16 cellular contexts compared by ENCODE assay signal in the genomic region with DNA sequence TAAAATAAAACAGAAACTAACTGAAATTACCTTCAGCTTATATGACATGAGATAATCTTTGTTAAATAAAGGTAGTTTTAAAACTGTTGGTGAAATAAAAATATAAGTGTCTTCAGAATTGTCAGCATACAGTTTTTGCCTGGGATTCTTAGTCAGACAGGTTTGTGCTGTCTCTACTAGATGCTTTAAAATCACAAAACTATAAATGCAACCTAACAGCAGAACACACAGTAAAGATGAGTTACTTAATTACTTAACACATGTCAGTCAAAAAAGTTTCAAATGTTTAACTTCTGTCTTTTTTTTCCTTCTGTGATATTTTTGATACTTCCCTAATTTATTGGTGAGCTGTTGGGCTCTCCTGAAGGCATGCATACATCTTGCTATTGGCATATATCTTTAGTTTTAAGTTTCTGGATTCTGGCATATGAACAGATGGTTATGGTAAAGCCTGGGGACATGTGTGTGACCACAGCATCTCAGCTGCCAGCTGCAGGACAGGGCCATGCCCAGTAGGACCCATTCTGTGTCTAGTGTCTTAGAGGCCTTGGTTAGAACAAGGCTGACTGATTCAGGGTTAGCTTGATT.
DNase-seq lines count a peak whose midpoint lies in the region; TF ChIP-seq lines count a peak whose summit lies in the region.
"Had no signal": no experiment of that assay in that cellular context is flagged by ENCODE, and none has a peak within 500 bp of the region (broad histone marks: within the 10 kb centered on the region; RNA-seq: fewer than 3 reads in every experiment).

No MANE protein-coding gene starts in this region.

- DNase-seq in NCI-H748 (lab: John Stamatoyannopoulos, UW; ENCODE audit: unreplicated experiment) (peak; percentile 25), NCI-H748 treated with DMSO at 0.1 percent for 48 hours (lab: John Stamatoyannopoulos, UW) (no peak), MV-4-11 (lab: John Stamatoyannopoulos, UW) (peak; percentile 13), RKO (ENCODE audit: low spot score) (peak; percentile 8), dorsolateral prefrontal cortex (no peak)
- no peak for DNase-seq in stimulated activated CD4-positive, alpha-beta T cell treated with anti-CD3 and anti-CD28 coated beads, Interleukin-2, amount 100 ng/mL, for 24 hours
- DNase-seq: Caco-2; CD4-positive, CD25-positive, alpha-beta regulatory T cell; CD8-positive, alpha-beta T cell; DMS153; DND-41; GOT3 had no signal

- H3K4me1 ChIP-seq in HEK293 (ENCODE audit: control insufficient read depth, insufficient read depth, low read length) = no peaks in the 10 kb centered on the region
- H3K4me1 ChIP-seq: BLaER1, Caco-2, HAP-1 had no signal

- intact Hi-C loops in dorsolateral prefrontal cortex (cut with DNase I) = no loop called here

- POLR2A ChIA-PET in HEK293 (lab: Yijun Ruan, JAX) = no interaction called here

- no peak overlapping the region for H3K27ac ChIP-seq in HEK293 (ENCODE audit: extremely low read depth, low read depth, low read length)
- H3K27ac ChIP-seq in dorsolateral prefrontal cortex = no peak overlapping the region
- H3K27ac ChIP-seq: BLaER1, C4-2B had no signal

- CTCF ChIA-PET in HEK293 (lab: Yijun Ruan, JAX) = interaction anchor here (0.9 to 1.0 kb wide), 2 partner anchors 12 to 14 kb away, joined by 3 read pairs; no protein-coding TSS in a partner anchor

- no peaks in the 10 kb centered on the region for H3K27me3 ChIP-seq in dorsolateral prefrontal cortex
- H3K27me3 ChIP-seq: BLaER1 had no signal

- TF ChIP-seq CTCF in HEK293 (tag by site-specific recombination; IDR thresholded peaks at IDR 0.05) (no peak), dorsolateral prefrontal cortex (IDR thresholded peaks at IDR 0.05 in 54 of 56, conservative IDR thresholded peaks at IDR 0.05 in 2 of 56; ENCODE audit: low read depth in 1 of 56, partially characterized antibody in 56 of 56) (no peak)

- H3K9me3 ChIP-seq in HEK293 (ENCODE audit: control insufficient read depth, insufficient read depth, low read depth, low read length) = no peaks in the 10 kb centered on the region

- no peak overlapping the region for H3K4me3 ChIP-seq in HEK293 (ENCODE audit: low read depth, low read length)
- no peak overlapping the region for H3K4me3 ChIP-seq in dorsolateral prefrontal cortex
- H3K4me3 ChIP-seq: BLaER1, HAP-1 had no signal

- H3K36me3 ChIP-seq in HEK293 (ENCODE audit: control insufficient read depth in 2 of 2, insufficient read depth in 1 of 2, low read length in 2 of 2) = no peaks in the 10 kb centered on the region
- H3K36me3 ChIP-seq: BLaER1, HAP-1 had no signal

TF ChIP-seq in HEK293, 187 proteins besides CTCF, POLR2A, EP300 and RAD21:
- TF ChIP-seq TRIM28 (IDR thresholded peaks at IDR 0.05; ENCODE audit: borderline replicate concordance, low read length) (peak; percentile 99), SETDB1 (IDR thresholded peaks at IDR 0.05; ENCODE audit: insufficient read length, low read length) (peak; percentile 96), ZNF549 (tag by site-specific recombination; IDR thresholded peaks at IDR 0.05) (peak; percentile 61; the same call in 1 of the 2 replicates)
- TF ChIP-seq, protein P1, sequence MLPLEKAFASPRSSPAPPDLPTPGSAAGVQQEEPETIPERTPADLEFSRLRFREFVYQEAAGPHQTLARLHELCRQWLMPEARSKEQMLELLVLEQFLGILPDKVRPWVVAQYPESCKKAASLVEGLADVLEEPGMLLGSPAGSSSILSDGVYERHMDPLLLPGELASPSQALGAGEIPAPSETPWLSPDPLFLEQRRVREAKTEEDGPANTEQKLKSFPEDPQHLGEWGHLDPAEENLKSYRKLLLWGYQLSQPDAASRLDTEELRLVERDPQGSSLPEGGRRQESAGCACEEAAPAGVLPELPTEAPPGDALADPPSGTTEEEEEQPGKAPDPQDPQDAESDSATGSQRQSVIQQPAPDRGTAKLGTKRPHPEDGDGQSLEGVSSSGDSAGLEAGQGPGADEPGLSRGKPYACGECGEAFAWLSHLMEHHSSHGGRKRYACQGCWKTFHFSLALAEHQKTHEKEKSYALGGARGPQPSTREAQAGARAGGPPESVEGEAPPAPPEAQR (tag by site-specific recombination; IDR thresholded peaks at IDR 0.05) = no peak

Comparison
In these comparisons a context has a peak if more than half of its experiments do, and no peak if none do; other contexts are left out.
1. DNase-seq: peak in NCI-H748 (single experiment), MV-4-11 (single experiment) and RKO (single experiment); none in NCI-H748 treated with DMSO at 0.1 percent for 48 hours (single experiment), dorsolateral prefrontal cortex (0 of 10) and stimulated activated CD4-positive, alpha-beta T cell treated with anti-CD3 and anti-CD28 coated beads, Interleukin-2, amount 100 ng/mL, for 24 hours (0 of 2).